Comparison of ENCODE assay signal across 14 cellular contexts in genomic region chr11:63564785-63565350, GRCh38. TPM values are rescaled to one million over a fixed set of nuclear protein-coding genes. Genes with fewer than 3 reads are reported as not detected.
DNase-seq lines count a peak whose midpoint lies in the region; ATAC-seq and TF ChIP-seq lines count a peak whose summit lies in the region.
"Had no signal": no experiment of that assay in that cellular context is flagged by ENCODE, and none has a peak within 500 bp of the region (broad histone marks: within the 10 kb centered on the region; RNA-seq: fewer than 3 reads in every experiment).

No MANE protein-coding gene starts in this region.

- no peaks in the 10 kb centered on the region for H3K36me3 ChIP-seq in left ventricle myocardium inferior
- no peaks in the 10 kb centered on the region for H3K36me3 ChIP-seq in right atrium auricular region

- H3K4me1 ChIP-seq in left ventricle myocardium inferior, result peaks cover 26% of the 10 kb centered on the region
- H3K4me1 ChIP-seq in right atrium auricular region, result peaks cover 0 to 31% of the 10 kb centered on the region in 2 donors

- H3K27me3 ChIP-seq in left ventricle myocardium inferior (ENCODE audit: low read depth) (no peaks in the 10 kb centered on the region), right atrium auricular region (no peaks in the 10 kb centered on the region)

- no peak for DNase-seq in left ventricle myocardium inferior
- DNase-seq in right atrium auricular region (ENCODE audit: low spot score), result no peak
- DNase-seq in T-helper 17 cell, result no peak
- peak; percentile 3 for DNase-seq in left kidney (ENCODE audit: low read depth, low spot score)
- peak; percentile 59 for DNase-seq in ureter (ENCODE audit: low spot score)
- DNase-seq in NCI-H1436 (lab: John Stamatoyannopoulos, UW), result no peak
- no peak for DNase-seq in NCI-H1930 (lab: John Stamatoyannopoulos, UW)
- no peak for DNase-seq in activated effector memory CD4-positive, alpha-beta T cell treated with anti-CD3 and anti-CD28 coated beads, Interleukin-2, amount 50 U/mL, for 16 hours
- DNase-seq: cerebellar nuclear complex; stimulated activated naive B cell treated with anti-CD40 and anti-IgM and Interleukin-4, amounts not matched to agents 10 μg/mL and 1 μg/mL and 100 μg/mL, for 72 hours had no signal

- no peaks in the 10 kb centered on the region for H3K36me3 Mint-ChIP-seq in T-helper 17 cell (ENCODE audit: low read depth)
- H3K36me3 Mint-ChIP-seq: stimulated activated naive B cell treated with anti-CD40 and anti-IgM and Interleukin-4, amounts not matched to agents 10 μg/mL and 1 μg/mL and 100 μg/mL, for 72 hours; T-cell had no signal

- no peaks in the 10 kb centered on the region for H3K27me3 Mint-ChIP-seq in T-helper 17 cell
- H3K27me3 Mint-ChIP-seq: T-cell had no signal

- H3K4me1 Mint-ChIP-seq in T-helper 17 cell, result peaks cover 37% of the 10 kb centered on the region

- ATAC-seq in T-helper 17 cell, result no peak
- ATAC-seq: T-cell had no signal

- H3K9me3 ChIP-seq in left ventricle myocardium inferior (replicated peaks) (no peaks in the 10 kb centered on the region), right atrium auricular region (no peaks in the 10 kb centered on the region), T-helper 17 cell (ENCODE audit: control insufficient read depth, low read length, poor library complexity, severe bottlenecking) (no peaks in the 10 kb centered on the region)

- H3K27ac ChIP-seq in left ventricle myocardium inferior (replicated peaks) (peak overlapping the region; percentile 80), right atrium auricular region (no peak overlapping the region)

- intact Hi-C loops in left ventricle myocardium inferior (cut with micrococcal nuclease), result no loop called here

- H3K27ac Mint-ChIP-seq in T-helper 17 cell, result peak overlapping the region; percentile 90

- H3K4me3 Mint-ChIP-seq in T-helper 17 cell, result no peak overlapping the region
- H3K4me3 Mint-ChIP-seq: stimulated activated naive B cell treated with anti-CD40 and anti-IgM and Interleukin-4, amounts not matched to agents 10 μg/mL and 1 μg/mL and 100 μg/mL, for 72 hours had no signal

- H3K4me3 ChIP-seq in left ventricle myocardium inferior (no peak overlapping the region), right atrium auricular region (no peak overlapping the region)

- no peak for TF ChIP-seq CTCF in left ventricle myocardium inferior (IDR thresholded peaks at IDR 0.05; ENCODE audit: borderline replicate concordance)
- no peak for TF ChIP-seq CTCF in right atrium auricular region (IDR thresholded peaks at IDR 0.05)

RNA-seq across cellular contexts. Expression of gene PLAAT2, which starts 1.7 kb away (rescaled TPM):
- total RNA-seq in left ventricle myocardium inferior (not detected), right atrium auricular region (not detected), T-helper 17 cell (under 1 TPM in 1 of 2 donors, not detected in 1; 0.63 TPM), ureter (1.1 TPM)
- total RNA-seq: glomerular endothelial cell, LHCN-M2, mononuclear cell had no signal

RNA-seq across cellular contexts. Expression of gene PLAAT4, which starts 28.3 kb away (rescaled TPM):
- total RNA-seq in left ventricle myocardium inferior (15.5 TPM), right atrium auricular region (10 to 100 TPM; 11.3 to 18.2 TPM), T-helper 17 cell (100 to 1,000 TPM in 1 of 2 donors, 10 to 100 TPM in 1; 80.8 to 110 TPM), ureter (56.7 TPM)

RNA-seq across cellular contexts. Expression of gene PLAAT3, which starts 49.4 kb away (rescaled TPM):
- total RNA-seq in left ventricle myocardium inferior, result 144 TPM
- 100 to 1,000 TPM; 111 TPM for total RNA-seq in right atrium auricular region
- 1 to 10 TPM; 2.5 to 3.3 TPM for total RNA-seq in T-helper 17 cell
- total RNA-seq in ureter, result 26.6 TPM

RNA-seq across cellular contexts. Expression of gene LGALS12, which starts 59.0 kb away (rescaled TPM):
- 0.25 TPM for total RNA-seq in left ventricle myocardium inferior
- total RNA-seq in right atrium auricular region, result 1 to 10 TPM in 1 of 2 donors, not detected in 1; 2.9 TPM
- total RNA-seq in T-helper 17 cell, result 1 to 10 TPM in 1 of 2 donors, under 1 TPM in 1; 0.72 to 9.7 TPM
- not detected for total RNA-seq in ureter
- total RNA-seq: glomerular endothelial cell, LHCN-M2, T-cell had no signal

Comparison
In these comparisons a context has a peak if more than half of its experiments do, and no peak if none do; other contexts are left out.
1. DNase-seq: peak in left kidney (single experiment) and ureter (single experiment); none in left ventricle myocardium inferior (single experiment), right atrium auricular region (single experiment), T-helper 17 cell (0 of 3), NCI-H1436 (single experiment), NCI-H1930 (0 of 2) and activated effector memory CD4-positive, alpha-beta T cell treated with anti-CD3 and anti-CD28 coated beads, Interleukin-2, amount 50 U/mL, for 16 hours (single experiment).